In the genomic region with DNA sequence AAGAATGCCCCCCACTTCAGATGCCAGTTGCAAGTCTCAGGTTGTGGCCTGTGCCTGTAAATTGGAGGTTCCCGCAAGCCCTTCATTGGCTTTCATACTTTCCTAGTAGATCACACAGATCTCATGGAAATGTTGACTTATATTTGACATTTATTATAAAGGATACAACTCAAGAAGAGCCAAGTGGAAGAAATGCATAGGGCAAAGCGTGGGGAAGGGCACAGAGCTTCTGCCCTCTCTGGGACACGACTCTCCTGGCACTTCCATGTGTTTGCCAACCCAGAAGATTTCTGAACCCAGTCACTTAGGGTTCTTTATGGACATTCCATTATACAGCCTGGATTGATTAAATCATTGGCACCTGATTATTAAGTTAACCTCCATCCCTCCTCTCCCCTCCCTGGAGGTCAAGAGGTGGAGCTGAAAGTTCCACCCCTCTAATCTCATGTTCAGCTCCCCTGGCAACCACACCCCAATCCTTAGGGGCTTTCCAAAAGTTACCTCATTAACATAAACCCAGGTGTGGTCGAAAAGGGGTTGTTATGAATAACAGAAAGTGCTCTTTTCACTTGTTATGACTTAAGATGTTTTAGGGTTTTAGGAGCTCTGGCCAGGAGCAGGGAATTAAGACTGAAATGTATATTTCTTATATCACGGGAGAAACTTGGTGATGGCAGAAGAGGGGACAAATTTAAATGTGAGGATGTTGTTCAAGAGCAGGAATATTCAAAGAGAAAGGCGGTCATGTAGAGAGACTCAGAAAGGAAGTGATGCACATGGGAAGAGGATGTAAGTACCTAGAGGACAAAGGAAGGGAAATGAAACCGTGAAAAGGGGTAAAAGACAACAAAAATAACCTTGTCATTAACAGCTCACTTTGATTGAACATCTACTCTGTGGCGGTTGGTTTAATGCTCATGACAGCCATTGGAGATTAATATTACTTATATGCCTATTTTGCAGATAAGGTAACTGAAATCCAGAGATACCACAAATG, we compare ENCODE assay signal across 10 cellular contexts. TPM values are rescaled to one million over a fixed set of nuclear protein-coding genes. Genes with fewer than 3 reads are reported as not detected.
A peak's percentile ranks its signal among the peaks of the same experiment; 100 is the strongest.
DNase-seq lines count a peak whose midpoint lies in the region; ATAC-seq, FAIRE-seq and TF ChIP-seq lines count a peak whose summit lies in the region.
"Had no signal": no experiment of that assay in that cellular context is flagged by ENCODE, and none has a peak within 500 bp of the region (broad histone marks: within the 10 kb centered on the region; RNA-seq: fewer than 3 reads in every experiment).

No MANE protein-coding gene starts in this region.

- TF ChIP-seq RAD21 in GM12878 (IDR thresholded peaks at IDR 0.05; ENCODE audit: insufficient read depth, low read depth, low read length): no peak

- TF ChIP-seq EP300 in GM12878 (IDR thresholded peaks at IDR 0.05; ENCODE audit: borderline replicate concordance in 1 of 2, control insufficient read depth in 1 of 2, low read depth in 2 of 2, low read length in 2 of 2): peak; percentile 80 to 84; a peak in 3 of 4 replicates

- H3K79me2 ChIP-seq in GM12878 (ENCODE audit: control insufficient read depth, insufficient read depth, low read length): peaks cover 53% of the 10 kb centered on the region

- H3K4me3 ChIP-seq in GM08714 (ENCODE audit: low read length): peak overlapping the region; percentile 54; the same call in 1 of the 2 replicates
- 0 out of 2 replicates have a peak overlapping the region, but pooled peaks have one; percentile 13 for H3K4me3 ChIP-seq in GM12878
- H3K4me3 ChIP-seq in HAP-1: no peak overlapping the region
- H3K4me3 ChIP-seq: right lobe of liver had no signal

- H3K4me2 ChIP-seq in GM12878 (ENCODE audit: control insufficient read depth, insufficient read depth): peak overlapping the region; percentile 85

- no peaks in the 10 kb centered on the region for H3K27me3 ChIP-seq in GM12878 (replicated peaks in 1 of 2; ENCODE audit: control insufficient read depth in 2 of 2, insufficient read depth in 2 of 2, low read length in 1 of 2)
- no peaks in the 10 kb centered on the region for H3K27me3 ChIP-seq in HAP-1 (ENCODE audit: low read depth)
- H3K27me3 ChIP-seq: right lobe of liver had no signal

- no peaks in the 10 kb centered on the region; the same call in 1 of the 2 replicates for H4K20me1 ChIP-seq in GM12878 (ENCODE audit: control insufficient read depth, insufficient read depth)

- H3K4me1 ChIP-seq in GM12878 (ENCODE audit: control insufficient read depth, insufficient read depth, low read length) (peaks cover 53% of the 10 kb centered on the region), HAP-1 (no peaks in the 10 kb centered on the region)
- H3K4me1 ChIP-seq: right lobe of liver had no signal

- CTCF ChIA-PET in GM12878 (lab: Yijun Ruan, JAX): interaction anchor here (0.6 to 1.9 kb wide), 5 partner anchors 24 to 245 kb away, joined by 3 to 8 read pairs (median 4); no protein-coding TSS in a partner anchor

- BruUV-seq in GM12878 (replicated peaks; lab: Mats Ljungman, UMichigan): TSS peak; percentile 24

- intact Hi-C loops in GM12878 (cut with micrococcal nuclease; ENCODE audit: unreplicated experiment): loop anchor here (2.0 to 5.0 kb wide), 5 partner anchors 31 to 221 kb away; a partner anchor contains a TSS

- WGBS in GM12878 (ENCODE audit: insufficient coverage, insufficient replicate concordance, low lambda C conversion rate, missing lambda C conversion rate): 28% methylated on average over 8 of the region's 8 CpGs

- H3K27ac ChIP-seq in GM12878 (ENCODE audit: control insufficient read depth, insufficient read depth): peak overlapping the region; percentile 89
- H3K27ac ChIP-seq: epithelial cell of prostate, right lobe of liver had no signal

- peak overlapping the region; percentile 46; the same call in 1 of the 2 replicates for H3K9ac ChIP-seq in GM12878 (ENCODE audit: control insufficient read depth, insufficient read depth, low read length)

- in situ Hi-C loops in GM12878 (cut with MboI) (no loop called here), HAP-1 (cut with MboI; ENCODE audit: low sequenced_read_pairs) (no loop called here)

- TF ChIP-seq POLR2A in GM12878 (IDR thresholded peaks at IDR 0.05; ENCODE audit: low read depth, low read length): no peak

- DNase-seq in GM12878 (ENCODE audit: low read depth, low spot score) (peak; percentile 84), DMS153 (lab: John Stamatoyannopoulos, UW) (no peak), NCI-H774 (lab: John Stamatoyannopoulos, UW) (no peak), HAP-1 (ENCODE audit: low spot score in 2 of 2) (no peak), NCI-H146 treated with DMSO at 0.1 percent for 48 hours (lab: John Stamatoyannopoulos, UW; ENCODE audit: unreplicated experiment) (no peak)
- DNase-seq: right lobe of liver had no signal

- SMC1A ChIA-PET in GM12878 (lab: Charles Lee; ENCODE audit: uncharacterized antibody, unreplicated experiment): interaction anchor here (0.7 to 4.0 kb wide), 28 partner anchors 8 to 447 kb away, joined by 3 to 45 read pairs (median 5); a partner anchor contains a TSS

- POLR2A ChIA-PET in GM12878 (lab: Charles Lee): interaction anchor here (0.9 to 3.3 kb wide), 8 partner anchors 24 to 244 kb away, joined by 3 to 21 read pairs (median 4); a partner anchor contains a TSS

- FAIRE-seq in GM12878 (lab: Jason Lieb, UNC): peak; percentile 68

- peaks cover 25 to 75% of the 10 kb centered on the region in 2 experiments for H3K36me3 ChIP-seq in GM12878 (ENCODE audit: control insufficient read depth in 2 of 2, insufficient read depth in 2 of 2, low read length in 1 of 2)
- H3K36me3 ChIP-seq in HAP-1 (replicated peaks): no peaks in the 10 kb centered on the region

- no peak for TF ChIP-seq CTCF in GM12878 (IDR thresholded peaks at IDR 0.05 in 2 of 3, conservative IDR thresholded peaks at IDR 0.05 in 1 of 3; ENCODE audit: control insufficient read depth in 2 of 3, extremely low read depth in 1 of 3, insufficient read depth in 1 of 3, low read depth in 3 of 3, low read length in 3 of 3)

- H3K9me3 ChIP-seq in GM12878 (replicated peaks; ENCODE audit: control insufficient read depth, insufficient read depth, low read length): peaks cover 5% of the 10 kb centered on the region; the same call in 2 of the 3 replicates
- H3K9me3 ChIP-seq in HAP-1: no peaks in the 10 kb centered on the region
- H3K9me3 ChIP-seq: right lobe of liver had no signal

- ATAC-seq in GM19468 (IDR thresholded peaks at IDR 0.05; ENCODE audit: extremely low read depth, unreplicated experiment) (peak; percentile 65), HG03378 (IDR thresholded peaks at IDR 0.05; ENCODE audit: unreplicated experiment) (peak; percentile 75), GM12878 (peak; percentile 87)

- RAD21 ChIA-PET in GM12878 (lab: Charles Lee; ENCODE audit: unreplicated experiment): interaction anchor here (0.6 to 3.8 kb wide), 17 partner anchors 10 to 245 kb away, joined by 3 to 26 read pairs (median 5); a partner anchor contains a TSS

- H2AFZ ChIP-seq in GM12878 (ENCODE audit: control insufficient read depth, low read depth, low read length): no peak overlapping the region; the same call in 1 of the 2 replicates

TF ChIP-seq in GM12878, 131 proteins besides CTCF, POLR2A, EP300 and RAD21 (continues in another document):
- TF ChIP-seq ZSCAN29 (IDR thresholded peaks at IDR 0.05): no peak
- TF ChIP-seq HDAC6 (IDR thresholded peaks at IDR 0.05; ENCODE audit: unreplicated experiment): no peak
- TF ChIP-seq, protein P1, sequence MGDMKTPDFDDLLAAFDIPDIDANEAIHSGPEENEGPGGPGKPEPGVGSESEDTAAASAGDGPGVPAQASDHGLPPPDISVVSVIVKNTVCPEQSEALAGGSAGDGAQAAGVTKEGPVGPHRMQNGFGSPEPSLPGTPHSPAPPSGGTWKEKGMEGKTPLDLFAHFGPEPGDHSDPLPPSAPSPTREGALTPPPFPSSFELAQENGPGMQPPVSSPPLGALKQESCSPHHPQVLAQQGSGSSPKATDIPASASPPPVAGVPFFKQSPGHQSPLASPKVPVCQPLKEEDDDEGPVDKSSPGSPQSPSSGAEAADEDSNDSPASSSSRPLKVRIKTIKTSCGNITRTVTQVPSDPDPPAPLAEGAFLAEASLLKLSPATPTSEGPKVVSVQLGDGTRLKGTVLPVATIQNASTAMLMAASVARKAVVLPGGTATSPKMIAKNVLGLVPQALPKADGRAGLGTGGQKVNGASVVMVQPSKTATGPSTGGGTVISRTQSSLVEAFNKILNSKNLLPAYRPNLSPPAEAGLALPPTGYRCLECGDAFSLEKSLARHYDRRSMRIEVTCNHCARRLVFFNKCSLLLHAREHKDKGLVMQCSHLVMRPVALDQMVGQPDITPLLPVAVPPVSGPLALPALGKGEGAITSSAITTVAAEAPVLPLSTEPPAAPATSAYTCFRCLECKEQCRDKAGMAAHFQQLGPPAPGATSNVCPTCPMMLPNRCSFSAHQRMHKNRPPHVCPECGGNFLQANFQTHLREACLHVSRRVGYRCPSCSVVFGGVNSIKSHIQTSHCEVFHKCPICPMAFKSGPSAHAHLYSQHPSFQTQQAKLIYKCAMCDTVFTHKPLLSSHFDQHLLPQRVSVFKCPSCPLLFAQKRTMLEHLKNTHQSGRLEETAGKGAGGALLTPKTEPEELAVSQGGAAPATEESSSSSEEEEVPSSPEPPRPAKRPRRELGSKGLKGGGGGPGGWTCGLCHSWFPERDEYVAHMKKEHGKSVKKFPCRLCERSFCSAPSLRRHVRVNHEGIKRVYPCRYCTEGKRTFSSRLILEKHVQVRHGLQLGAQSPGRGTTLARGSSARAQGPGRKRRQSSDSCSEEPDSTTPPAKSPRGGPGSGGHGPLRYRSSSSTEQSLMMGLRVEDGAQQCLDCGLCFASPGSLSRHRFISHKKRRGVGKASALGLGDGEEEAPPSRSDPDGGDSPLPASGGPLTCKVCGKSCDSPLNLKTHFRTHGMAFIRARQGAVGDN (IDR thresholded peaks at IDR 0.05): no peak
- no peak; the same call in 1 of the 2 replicates for TF ChIP-seq TBL1XR1 (IDR thresholded peaks at IDR 0.05; ENCODE audit: low read depth, low read length)

RNA-seq across cellular contexts. Expression of a gene that starts 31.8 kb away (rescaled TPM):
- total RNA-seq in GM12878 (2013; cell fraction: nucleolus; rRNA removed): 469 and 500 TPM in 2 replicates
- total RNA-seq in GM12878 (2014; rRNA removed) (175 and 191 TPM in 2 replicates), GM12878 (2014; rRNA removed; fragmentation: Illumina TruSeq; extraction: Trizol) (226 and 237 TPM in 2 replicates), GM12878 (2021) (166 and 172 TPM in 2 replicates)
- polyA plus RNA-seq in GM12878 (2011; ENCODE audit: low read depth): 137 TPM
- polyA plus RNA-seq in GM12878 (2011; rRNA removed) (239 and 341 TPM in 2 replicates), GM12878 (2014; fragmentation: Illumina TruSeq; extraction: Trizol) (215 and 267 TPM in 2 replicates), GM12878 (2014; fragmentation: Nextera tagmentation; extraction: Ambion mirVana) (100 to 1,000 TPM; 109 to 154 TPM), GM12878 (2014; rRNA removed) (172 and 174 TPM in 2 replicates), GM12878 (2016; fragmentation: Nextera tagmentation; extraction: Ambion mirVana) (100 to 1,000 TPM; 185 to 188 TPM)
- polyA plus RNA-seq in GM12878 (2011; cell fraction: cytosol; rRNA removed): 81.5 and 89.9 TPM in 2 replicates
- 235 and 280 TPM in 2 replicates for polyA plus RNA-seq in GM12878 (2011; cell fraction: nucleus; rRNA removed)
- 155 and 168 TPM in 2 replicates for polyA plus RNA-seq in GM12878 (2012)
- 140 and 144 TPM in 2 replicates for polyA minus RNA-seq in GM12878 (2011; rRNA and poly(A)+ RNA removed)
- polyA minus RNA-seq in GM12878 (2011; cell fraction: cytosol; rRNA and poly(A)+ RNA removed): 57.5 and 82.0 TPM in 2 replicates
- polyA minus RNA-seq in GM12878 (2011; cell fraction: nucleus; rRNA and poly(A)+ RNA removed): 166 and 247 TPM in 2 replicates
